Comparison of ENCODE assay signal across 32 cellular contexts in genomic region chr13:42534785-42535184, GRCh38. TPM values are rescaled to one million over a fixed set of nuclear protein-coding genes. Genes with fewer than 3 reads are reported as not detected.
"Had no signal": no experiment of that assay in that cellular context is flagged by ENCODE, and none has a peak within 500 bp of the region (broad histone marks: within the 10 kb centered on the region; RNA-seq: fewer than 3 reads in every experiment).

No MANE protein-coding gene starts in this region.

- H3K9me3 Mint-ChIP-seq: endodermal cell had no signal

- DNase-seq: colonic mucosa; cortex of kidney; effector CD8-positive, alpha-beta T cell; effector memory CD8-positive, alpha-beta T cell; endodermal cell; erythroblast; esophagus squamous epithelium; foreskin fibroblast; foreskin melanocyte; gastrocnemius medialis; glutamatergic neuron; head of caudate nucleus; heart right ventricle; hippocampal formation; left cardiac atrium; left ventricle myocardium inferior; lower lobe of right lung; mesenchymal stem cell; mucosa of descending colon; naive B cell; naive thymus-derived CD8-positive, alpha-beta T cell had no signal

- H3K4me1 ChIP-seq: colonic mucosa, esophagus squamous epithelium, gastrocnemius medialis, heart right ventricle, left ventricle myocardium inferior, lower lobe of right lung had no signal

- H3K27ac Mint-ChIP-seq: dendritic cell treated with granulocyte-macrophage colony-stimulating factor and Interleukin-4, amounts not matched to agents 40 ng/mL and 50 ng/mL, for 4 days; effector memory CD8-positive, alpha-beta T cell; endodermal cell; mesothelial cell of epicardium; naive thymus-derived CD8-positive, alpha-beta T cell had no signal

- H3K27ac ChIP-seq: colonic mucosa, epithelial cell of prostate, esophagus squamous epithelium, gastrocnemius medialis, heart right ventricle, left ventricle myocardium inferior, lower lobe of right lung had no signal

- ATAC-seq: effector memory CD8-positive, alpha-beta T cell; esophagus mucosa; gastrocnemius medialis; heart right ventricle; left cardiac atrium; lower lobe of right lung; mucosa of descending colon; naive thymus-derived CD8-positive, alpha-beta T cell had no signal

- H3K27me3 Mint-ChIP-seq: effector memory CD8-positive, alpha-beta T cell; naive thymus-derived CD8-positive, alpha-beta T cell had no signal

- H3K27me3 ChIP-seq: colonic mucosa, esophagus squamous epithelium, gastrocnemius medialis had no signal

- H3K4me3 Mint-ChIP-seq: dendritic cell treated with granulocyte-macrophage colony-stimulating factor and Interleukin-4, amounts not matched to agents 40 ng/mL and 50 ng/mL, for 4 days; effector memory CD8-positive, alpha-beta T cell; endodermal cell; mesothelial cell of epicardium; naive B cell; naive thymus-derived CD8-positive, alpha-beta T cell had no signal

- H3K36me3 ChIP-seq: colonic mucosa, esophagus squamous epithelium, gastrocnemius medialis, heart right ventricle, left ventricle myocardium inferior, lower lobe of right lung had no signal

- H3K9me3 ChIP-seq: colonic mucosa, esophagus squamous epithelium, gastrocnemius medialis, heart right ventricle, left ventricle myocardium inferior, lower lobe of right lung, mucosa of descending colon had no signal

- H3K4me3 ChIP-seq: colonic mucosa, esophagus squamous epithelium, gastrocnemius medialis, heart right ventricle, left ventricle myocardium inferior, lower lobe of right lung, mucosa of descending colon had no signal

- H3K36me3 Mint-ChIP-seq: mesothelial cell of epicardium; naive thymus-derived CD8-positive, alpha-beta T cell had no signal

- FAIRE-seq: endometrium, islet of Langerhans, keratinocyte had no signal

- H3K4me1 Mint-ChIP-seq: endodermal cell had no signal

RNA-seq across cellular contexts. Expression of gene TNFSF11, which starts 39.2 kb away (rescaled TPM):
- total RNA-seq: dermis microvascular lymphatic vessel endothelial cell; heart right ventricle; left cardiac atrium; left ventricle myocardium inferior; lower lobe of right lung; lung microvascular endothelial cell; mesenteric fat pad; mesothelial cell of epicardium; myocyte; naive thymus-derived CD8-positive, alpha-beta T cell had no signal
- polyA plus RNA-seq: heart right ventricle; keratinocyte; naive thymus-derived CD8-positive, alpha-beta T cell had no signal
